In genomic region chr6:132813173-132813856, GRCh38 we compare ENCODE assay signal across 9 cellular contexts. TPM values are rescaled to one million over a fixed set of nuclear protein-coding genes. Genes with fewer than 3 reads are reported as not detected.
DNase-seq lines count a peak whose midpoint lies in the region; ATAC-seq and TF ChIP-seq lines count a peak whose summit lies in the region.
"Had no signal": no experiment of that assay in that cellular context is flagged by ENCODE, and none has a peak within 500 bp of the region (broad histone marks: within the 10 kb centered on the region; RNA-seq: fewer than 3 reads in every experiment).

No MANE protein-coding gene starts in this region.

- H3K27ac ChIP-seq in cingulate gyrus (ENCODE audit: low read depth, low read length) (peak overlapping the region; percentile 90), liver (ENCODE audit: low read depth in 1 of 2, low read length in 2 of 2) (peak overlapping the region; percentile 95 to 99)

- no peak for TF ChIP-seq CTCF in liver (IDR thresholded peaks at IDR 0.05; ENCODE audit: low read depth, low read length, missing input control)

- H3K27me3 ChIP-seq in liver (ENCODE audit: control insufficient read depth in 4 of 4, insufficient read depth in 4 of 4, low read length in 3 of 4): no peaks in the 10 kb centered on the region

- H3K4me3 Mint-ChIP-seq in stimulated activated effector memory CD8-positive, alpha-beta T cell treated with anti-CD3 and anti-CD28 coated beads, Interleukin-12 subunit alpha, Interleukin-12 subunit beta, amount 100 ng/mL, for 72 hours: peak overlapping the region; percentile 85

- ATAC-seq in GM21737 (IDR thresholded peaks at IDR 0.05; ENCODE audit: unreplicated experiment) (peak; percentile 30), HG03039 (IDR thresholded peaks at IDR 0.05; ENCODE audit: unreplicated experiment) (no peak)
- peak; percentile 2 for ATAC-seq in stimulated activated effector memory CD8-positive, alpha-beta T cell treated with anti-CD3 and anti-CD28 coated beads, Interleukin-12 subunit alpha, Interleukin-12 subunit beta, amount 100 ng/mL, for 72 hours

- peaks cover 7 to 24% (median 21%) of the 10 kb centered on the region in 4 donors for H3K36me3 ChIP-seq in liver (ENCODE audit: control insufficient read depth in 4 of 4, insufficient read depth in 3 of 4, low read depth in 1 of 4, low read length in 3 of 4)

- DNase-seq in GF-D8 (lab: John Stamatoyannopoulos, UW): peak; percentile 36
- DNase-seq in LHCN-M2 (ENCODE audit: low read depth): peak; percentile 61
- DNase-seq in UCSD-AML1 (lab: John Stamatoyannopoulos, UW; ENCODE audit: unreplicated experiment): peak; percentile 66
- DNase-seq in stimulated activated effector memory CD8-positive, alpha-beta T cell treated with anti-CD3 and anti-CD28 coated beads, Interleukin-12 subunit alpha, Interleukin-12 subunit beta, amount 100 ng/mL, for 72 hours (ENCODE audit: low spot score in 2 of 2): peak in 1 of 2 donors; percentile 64

- H3K4me1 ChIP-seq in liver (ENCODE audit: control insufficient read depth in 4 of 4, insufficient read depth in 4 of 4, low read length in 3 of 4): peaks cover 1 to 31% (median 13%) of the 10 kb centered on the region in 4 donors

- WGBS in liver: under 1% methylated on average over 27 of the region's 27 CpGs

- H3K9me3 ChIP-seq in liver (ENCODE audit: control insufficient read depth in 4 of 4, low read length in 3 of 4): no peaks in the 10 kb centered on the region

- peak overlapping the region; percentile 51 to 99 (median 88) for H3K4me3 ChIP-seq in liver (ENCODE audit: low read depth in 1 of 3, low read length in 3 of 3)

- peak overlapping the region; percentile 99 for H3K27ac Mint-ChIP-seq in stimulated activated effector memory CD8-positive, alpha-beta T cell treated with anti-CD3 and anti-CD28 coated beads, Interleukin-12 subunit alpha, Interleukin-12 subunit beta, amount 100 ng/mL, for 72 hours

- TF ChIP-seq RAD21 in liver (IDR thresholded peaks at IDR 0.05): no peak

- peak overlapping the region; percentile 97 to 98 for H3K9ac ChIP-seq in liver (ENCODE audit: low read depth in 1 of 2, low read length in 2 of 2)

- no peaks in the 10 kb centered on the region for H3K9me3 Mint-ChIP-seq in stimulated activated effector memory CD8-positive, alpha-beta T cell treated with anti-CD3 and anti-CD28 coated beads, Interleukin-12 subunit alpha, Interleukin-12 subunit beta, amount 100 ng/mL, for 72 hours

- H3K4me1 Mint-ChIP-seq in stimulated activated effector memory CD8-positive, alpha-beta T cell treated with anti-CD3 and anti-CD28 coated beads, Interleukin-12 subunit alpha, Interleukin-12 subunit beta, amount 100 ng/mL, for 72 hours: peaks cover 39% of the 10 kb centered on the region

- peaks cover 56% of the 10 kb centered on the region for H3K36me3 Mint-ChIP-seq in stimulated activated effector memory CD8-positive, alpha-beta T cell treated with anti-CD3 and anti-CD28 coated beads, Interleukin-12 subunit alpha, Interleukin-12 subunit beta, amount 100 ng/mL, for 72 hours

TF ChIP-seq in liver, 16 proteins besides CTCF, POLR2A, EP300 and RAD21:
- TF ChIP-seq JUND (IDR thresholded peaks at IDR 0.05) (no peak), SP1 (IDR thresholded peaks at IDR 0.05) (peak; percentile 51), EGR1 (IDR thresholded peaks at IDR 0.05; ENCODE audit: low read depth in 2 of 2) (no peak), TAF1 (conservative IDR thresholded peaks at IDR 0.05) (peak; percentile 80), YY1 (IDR thresholded peaks at IDR 0.05) (peak; percentile 83), NR2F2 (IDR thresholded peaks at IDR 0.05) (no peak), GABPA (IDR thresholded peaks at IDR 0.05 in 1 of 2, conservative IDR thresholded peaks at IDR 0.05 in 1 of 2) (no peak), HNF4A (conservative IDR thresholded peaks at IDR 0.05) (no peak)

RNA-seq across cellular contexts. Expression of gene RPS12, which starts 1.1 kb away (rescaled TPM):
- total RNA-seq in LHCN-M2 (2014; rRNA removed): 1,162 and 1,423 TPM in 2 replicates
- 3,258 TPM for polyA plus RNA-seq in LHCN-M2 (2012)
- total RNA-seq in liver: 100 to 1,000 TPM; 355 to 942 TPM
- 1,000 to 10,000 TPM in 1 of 2 donors, 100 to 1,000 TPM in 1; 276 to 1,191 TPM for polyA plus RNA-seq in liver

RNA-seq across cellular contexts. Expression of gene SLC18B1, which starts 14.9 kb away (rescaled TPM):
- total RNA-seq in LHCN-M2 (2014; rRNA removed) (6.3 and 8.8 TPM in 2 replicates), liver (1 to 10 TPM; 5.6 to 6.7 TPM)
- polyA plus RNA-seq in LHCN-M2 (2012): 1.4 TPM
- polyA plus RNA-seq in liver: 1 to 10 TPM; 3.5 to 4.7 TPM

RNA-seq across cellular contexts. Expression of gene VNN2, which starts 55.6 kb away (rescaled TPM):
- total RNA-seq in LHCN-M2 (2014; rRNA removed) (0.19 TPM in 1 of 2 replicates, not detected in the other), liver (10 to 100 TPM; 17.6 to 22.0 TPM)
- 0.07 TPM for polyA plus RNA-seq in LHCN-M2 (2012)
- 1 to 10 TPM; 1.6 to 4.6 TPM for polyA plus RNA-seq in liver
- total RNA-seq: glomerular endothelial cell had no signal

Comparison
In these comparisons a context has a peak if more than half of its experiments do, and no peak if none do; other contexts are left out.
1. RNA of gene VNN2, which starts 55.6 kb away (total RNA-seq): 17.6 to 22.0 TPM in liver; 0.19 TPM in LHCN-M2; every median in the first group is over 10 times any median in the second.